8 cellular contexts compared by ENCODE assay signal in genomic region chr12:54009171-54010052, GRCh38. TPM values are rescaled to one million over a fixed set of nuclear protein-coding genes. Genes with fewer than 3 reads are reported as not detected.
A peak's percentile ranks its signal among the peaks of the same experiment; 100 is the strongest.
DNase-seq lines count a peak whose midpoint lies in the region; ATAC-seq, FAIRE-seq and TF ChIP-seq lines count a peak whose summit lies in the region.

No MANE protein-coding gene starts in this region.

- H3K4me2 ChIP-seq in neuronal stem cell (ENCODE audit: insufficient read depth, low read length, poor library complexity, severe bottlenecking), result no peak overlapping the region

- no CpG with 5 or more reads among the region's 51 CpGs for WGBS in neuronal stem cell (ENCODE audit: extremely low coverage in 2 of 2, insufficient read length in 2 of 2, insufficient replicate concordance in 1 of 2), 2 donors

- H2BK5ac ChIP-seq in neuronal stem cell (ENCODE audit: low read length), result no peak overlapping the region

- FAIRE-seq in GM19239 (lab: Jason Lieb, UNC), result no peak

- H3K27me3 ChIP-seq in BJ (ENCODE audit: control insufficient read depth, insufficient read depth, low read length) (peaks cover 22% of the 10 kb centered on the region), MG63 (no peaks in the 10 kb centered on the region), neuronal stem cell (ENCODE audit: control insufficient read depth in 3 of 3, insufficient read depth in 3 of 3, low read depth in 1 of 3, low read length in 3 of 3) (peaks cover 63 to 95% (median 94%) of the 10 kb centered on the region in 3 experiments)

- H2BK12ac ChIP-seq in neuronal stem cell (ENCODE audit: low read length), result no peak overlapping the region

- TF ChIP-seq CTCF in BJ (IDR thresholded peaks at IDR 0.05; ENCODE audit: insufficient read depth, low read depth, low read length), result no peak
- no peak for TF ChIP-seq CTCF in astrocyte of the spinal cord (IDR thresholded peaks at IDR 0.05; ENCODE audit: low read depth, low read length)

- POLR2A ChIA-PET in BJ (lab: Charles Lee), result interaction anchor here (0.6 to 1.1 kb wide), 4 partner anchors 8 to 196 kb away, joined by 3 to 9 read pairs (median 6); no protein-coding TSS in a partner anchor

- H3K4me3 ChIP-seq in BJ (ENCODE audit: low read depth, low read length), result peak overlapping the region; percentile 38
- peak overlapping the region; percentile 58 for H3K4me3 ChIP-seq in MG63
- peak overlapping the region; percentile 54 for H3K4me3 ChIP-seq in astrocyte of the spinal cord (ENCODE audit: low read depth, low read length)
- H3K4me3 ChIP-seq in neuronal stem cell (ENCODE audit: low read length in 2 of 2), result no peak overlapping the region

- H4K91ac ChIP-seq in neuronal stem cell (ENCODE audit: low read depth, low read length, poor library complexity), result no peak overlapping the region

- no peak overlapping the region for H3K4ac ChIP-seq in neuronal stem cell (ENCODE audit: low read length)

- H2BK15ac ChIP-seq in neuronal stem cell (ENCODE audit: low read length), result peak overlapping the region; percentile 32

- no peak overlapping the region for H4K8ac ChIP-seq in neuronal stem cell (ENCODE audit: low read depth, low read length)

- H3K18ac ChIP-seq in neuronal stem cell (ENCODE audit: low read length), result no peak overlapping the region

- no peak overlapping the region for H2BK120ac ChIP-seq in neuronal stem cell (ENCODE audit: low read depth, low read length)

- ATAC-seq in HG02938 (IDR thresholded peaks at IDR 0.05; ENCODE audit: unreplicated experiment), result no peak

- in situ Hi-C loops in astrocyte of the spinal cord (cut with HindIII; ENCODE audit: low sequenced_read_pairs), result loop anchor here (25.0 kb wide), 1 partner anchor 178 kb away; the partner anchor contains the start of gene SMUG1

- H3K36me3 ChIP-seq in BJ (ENCODE audit: control insufficient read depth, insufficient read depth, low read length) (no peaks in the 10 kb centered on the region), MG63 (peaks cover 17% of the 10 kb centered on the region), neuronal stem cell (replicated peaks in 1 of 2; ENCODE audit: control insufficient read depth in 2 of 2, insufficient read depth in 2 of 2, low read length in 2 of 2) (no peaks in the 10 kb centered on the region)

- H3K4me1 ChIP-seq in neuronal stem cell (ENCODE audit: control insufficient read depth in 2 of 2, insufficient read depth in 1 of 2, low read depth in 1 of 2, low read length in 2 of 2), result no peaks in the 10 kb centered on the region

- DNase-seq in BJ (ENCODE audit: low read depth), result no peak
- DNase-seq in MG63, result peak; percentile 44
- no peak for DNase-seq in astrocyte of the spinal cord (ENCODE audit: low read depth, low spot score)
- no peak for DNase-seq in neuronal stem cell (ENCODE audit: low spot score)
- DNase-seq in GM19239 (ENCODE audit: insufficient read length, low spot score), result no peak
- DNase-seq in kidney glomerular epithelial cell (lab: John Stamatoyannopoulos, UW), result no peak
- DNase-seq in NCI-H1436 (lab: John Stamatoyannopoulos, UW), result no peak

- no peak overlapping the region for H3K9ac ChIP-seq in neuronal stem cell (ENCODE audit: low read depth, low read length, poor library complexity)

- H3K14ac ChIP-seq in neuronal stem cell (ENCODE audit: low read length), result no peak overlapping the region

- no peak overlapping the region for H2AK5ac ChIP-seq in neuronal stem cell (ENCODE audit: low read depth, low read length)

- H3K9me3 ChIP-seq in MG63, result no peaks in the 10 kb centered on the region
- H3K9me3 ChIP-seq in neuronal stem cell (replicated peaks in 1 of 2; ENCODE audit: control insufficient read depth in 2 of 2, insufficient read depth in 1 of 2, low read depth in 1 of 2, low read length in 2 of 2), result no peaks in the 10 kb centered on the region

- H3K27ac ChIP-seq in neuronal stem cell (replicated peaks; ENCODE audit: low read length), result no peak overlapping the region

- no peak overlapping the region for H3K23ac ChIP-seq in neuronal stem cell (ENCODE audit: low read depth, low read length, poor library complexity)

- H3K79me1 ChIP-seq in neuronal stem cell (ENCODE audit: low read depth, low read length), result peaks cover 2% of the 10 kb centered on the region

- CTCF ChIA-PET in BJ (lab: Yijun Ruan, JAX), result interaction anchor here (0.7 to 16.8 kb wide), 16 partner anchors 8 to 370 kb away, joined by 3 to 213 read pairs (median 7); partner anchors contain the start of genes HOXC10, HOXC5, HOXC6 and HOXC9

- peak overlapping the region; percentile 64 for H2AFZ ChIP-seq in neuronal stem cell (ENCODE audit: low read length)

RNA-seq across cellular contexts. Expression of gene HOXC8, which starts 0.6 kb away (rescaled TPM):
- 1.6 and 1.8 TPM in 2 replicates for polyA plus RNA-seq in BJ (2011; rRNA removed)
- 0.51 and 0.62 TPM in 2 replicates for polyA minus RNA-seq in BJ (2011; rRNA and poly(A)+ RNA removed)
- total RNA-seq in MG63 (2014; rRNA removed; shearing (Covaris generic); ENCODE audit: low replicate concordance), result 0.10 and 0.13 TPM in 2 replicates
- polyA plus RNA-seq in neuronal stem cell (2013, experiment 1 of 2), result not detected
- not detected for polyA plus RNA-seq in neuronal stem cell (2013, experiment 2 of 2)

RNA-seq across cellular contexts. Expression of gene HOXC9, which starts 9.5 kb away (rescaled TPM):
- polyA plus RNA-seq in BJ (2011; rRNA removed), result 1.2 and 1.8 TPM in 2 replicates
- 0.19 and 0.41 TPM in 2 replicates for polyA minus RNA-seq in BJ (2011; rRNA and poly(A)+ RNA removed)
- total RNA-seq in MG63 (2014; rRNA removed; shearing (Covaris generic); ENCODE audit: low replicate concordance), result 1.9 and 7.9 TPM in 2 replicates
- not detected for polyA plus RNA-seq in neuronal stem cell (2013, experiment 1 of 2)
- polyA plus RNA-seq in neuronal stem cell (2013, experiment 2 of 2), result not detected

RNA-seq across cellular contexts. Expression of gene HOXC6, which starts 18.8 kb away (rescaled TPM):
- 4.5 and 5.9 TPM in 2 replicates for polyA plus RNA-seq in BJ (2011; rRNA removed)
- polyA minus RNA-seq in BJ (2011; rRNA and poly(A)+ RNA removed), result 1.8 and 2.1 TPM in 2 replicates
- 4.9 and 5.3 TPM in 2 replicates for total RNA-seq in MG63 (2014; rRNA removed; shearing (Covaris generic); ENCODE audit: low replicate concordance)
- polyA plus RNA-seq in neuronal stem cell (2013, experiment 1 of 2), result not detected
- polyA plus RNA-seq in neuronal stem cell (2013, experiment 2 of 2), result not detected

RNA-seq across cellular contexts. Expression of gene HOXC5, which starts 23.4 kb away (rescaled TPM):
- polyA plus RNA-seq in BJ (2011; rRNA removed), result 0.06 TPM in 1 of 2 replicates, not detected in the other
- 0.24 and 0.36 TPM in 2 replicates for polyA minus RNA-seq in BJ (2011; rRNA and poly(A)+ RNA removed)
- not detected in 2 replicates for total RNA-seq in MG63 (2014; rRNA removed; shearing (Covaris generic); ENCODE audit: low replicate concordance)
- not detected for polyA plus RNA-seq in neuronal stem cell (2013, experiment 1 of 2)
- polyA plus RNA-seq in neuronal stem cell (2013, experiment 2 of 2), result not detected

RNA-seq across cellular contexts. Expression of gene HOXC10, which starts 24.5 kb away (rescaled TPM):
- polyA plus RNA-seq in BJ (2011; rRNA removed), result 13.9 and 14.9 TPM in 2 replicates
- polyA minus RNA-seq in BJ (2011; rRNA and poly(A)+ RNA removed), result 5.2 and 10.6 TPM in 2 replicates
- 19.8 and 27.4 TPM in 2 replicates for total RNA-seq in MG63 (2014; rRNA removed; shearing (Covaris generic); ENCODE audit: low replicate concordance)
- not detected for polyA plus RNA-seq in neuronal stem cell (2013, experiment 1 of 2)
- polyA plus RNA-seq in neuronal stem cell (2013, experiment 2 of 2), result not detected

Comparison
In these comparisons a context has a peak if more than half of its experiments do, and no peak if none do; other contexts are left out.
1. H3K4me3 ChIP-seq: peak in BJ (single experiment), MG63 (single experiment) and astrocyte of the spinal cord (single experiment); none in neuronal stem cell (0 of 2).